19 cellular contexts compared by ENCODE assay signal in genomic region chr4:106717094-106717493, GRCh38.
"Had no signal": no experiment of that assay in that cellular context is flagged by ENCODE, and none has a peak within 500 bp of the region (broad histone marks: within the 10 kb centered on the region; RNA-seq: fewer than 3 reads in every experiment).

No MANE protein-coding gene starts in this region.

- H3K4me3 ChIP-seq: adrenal gland, coronary artery, lung, tibial artery had no signal

- ATAC-seq: activated CD4-positive, alpha-beta T cell treated with anti-CD3 and anti-CD28 coated beads for 36 hours; activated naive CD4-positive, alpha-beta T cell treated with anti-CD3 and anti-CD28 coated beads, Interleukin-2, amount 50 U/mL, for 72 hours; left lobe of liver; stimulated activated naive B cell treated with anti-CD40 and anti-IgM and Interleukin-4, amounts not matched to agents 10 μg/mL and 1 μg/mL and 100 μg/mL, for 72 hours; WTC11 had no signal

- DNase-seq: activated CD4-positive, alpha-beta T cell treated with anti-CD3 and anti-CD28 coated beads for 36 hours; activated CD4-positive, alpha-beta T cell treated with anti-CD3 and anti-CD28 coated beads, Interleukin-2, amount 50 U/mL, for 48 hours; activated gamma-delta T cell; adrenal gland; brain microvascular endothelial cell; erythroblast; foreskin fibroblast; kidney; nephron progenitor cell; nucleus accumbens; posterior cingulate gyrus; stimulated activated naive B cell treated with anti-CD40 and anti-IgM and Interleukin-4, amounts not matched to agents 10 μg/mL and 1 μg/mL and 100 μg/mL, for 72 hours; substantia nigra; tibial artery had no signal
